In genomic region chr2:221514305-221515040, GRCh38 we compare ENCODE assay signal across 1 cellular context.
TF ChIP-seq lines count a peak whose summit lies in the region.

No MANE protein-coding gene starts in this region.

TF ChIP-seq in IMR-90, 13 proteins besides CTCF, POLR2A, EP300 and RAD21:
- TF ChIP-seq FOS (IDR thresholded peaks at IDR 0.05; ENCODE audit: low read depth, low read length): no peak
- no peak for TF ChIP-seq RCOR1 (IDR thresholded peaks at IDR 0.05; ENCODE audit: insufficient replicate concordance, low read length)
- no peak for TF ChIP-seq MAZ (IDR thresholded peaks at IDR 0.05; ENCODE audit: borderline replicate concordance, low read depth, low read length)
- no peak for TF ChIP-seq CEBPB (IDR thresholded peaks at IDR 0.05; ENCODE audit: low read depth, low read length)
- TF ChIP-seq MAFK (IDR thresholded peaks at IDR 0.05; ENCODE audit: low read depth, low read length): no peak
- no peak for TF ChIP-seq SMC3 (IDR thresholded peaks at IDR 0.05; ENCODE audit: low read depth, low read length)
- TF ChIP-seq RFX5 (IDR thresholded peaks at IDR 0.05; ENCODE audit: low read depth, low read length): no peak
- no peak for TF ChIP-seq MXI1 (IDR thresholded peaks at IDR 0.05; ENCODE audit: borderline replicate concordance, low read depth, low read length)
- no peak for TF ChIP-seq USF2 (IDR thresholded peaks at IDR 0.05; ENCODE audit: low read depth, low read length)
- TF ChIP-seq NFE2L2 (IDR thresholded peaks at IDR 0.05; ENCODE audit: low read depth, low read length): no peak
- TF ChIP-seq CHD1 (IDR thresholded peaks at IDR 0.05; ENCODE audit: low read depth, low read length): no peak
- no peak for TF ChIP-seq BHLHE40 (IDR thresholded peaks at IDR 0.05; ENCODE audit: low read depth, low read length)
- no peak for TF ChIP-seq ELK1 (IDR thresholded peaks at IDR 0.05; ENCODE audit: borderline replicate concordance, low read depth, low read length)
